In genomic region chr17:31558748-31559646, GRCh38 we compare ENCODE assay signal across 8 cellular contexts.
A peak's percentile ranks its signal among the peaks of the same experiment; 100 is the strongest.
DNase-seq lines count a peak whose midpoint lies in the region; ATAC-seq and TF ChIP-seq lines count a peak whose summit lies in the region.

No MANE protein-coding gene starts in this region.

- peak; percentile 83 for ATAC-seq in activated CD4-positive, alpha-beta T cell treated with anti-CD3 and anti-CD28 coated beads for 36 hours
- ATAC-seq in HG02623 (IDR thresholded peaks at IDR 0.05; ENCODE audit: unreplicated experiment), result no peak

- H3K4me3 ChIP-seq in HAP-1, result peak overlapping the region; percentile 45
- H3K4me3 ChIP-seq in choroid plexus epithelial cell (ENCODE audit: low read depth, low read length), result peak overlapping the region; percentile 70

- H3K27ac Mint-ChIP-seq in activated CD4-positive, alpha-beta T cell treated with anti-CD3 and anti-CD28 coated beads for 36 hours, result no peak overlapping the region

- H3K27me3 ChIP-seq in HAP-1 (ENCODE audit: low read depth), result no peaks in the 10 kb centered on the region

- POLR2A ChIA-PET in activated CD4-positive, alpha-beta T cell treated with anti-CD3 and anti-CD28 coated beads for 36 hours (lab: Charles Lee), result no interaction called here

- peak; percentile 56 for DNase-seq in DMS114 treated with DMSO at 0.1 percent for 48 hours (lab: John Stamatoyannopoulos, UW; ENCODE audit: unreplicated experiment)
- peak; percentile 57 to 82 for DNase-seq in HAP-1 (ENCODE audit: low spot score in 2 of 2)
- DNase-seq in NCI-H2196 (lab: John Stamatoyannopoulos, UW; ENCODE audit: unreplicated experiment), result peak; percentile 58
- DNase-seq in activated CD4-positive, alpha-beta T cell treated with anti-CD3 and anti-CD28 coated beads for 36 hours, result peak; percentile 75
- DNase-seq in choroid plexus epithelial cell (ENCODE audit: low read depth), result peak; percentile 81
- peak; percentile 84 for DNase-seq in kidney tubule cell (ENCODE audit: low spot score)
- DNase-seq in stimulated activated CD4-positive, alpha-beta T cell treated with anti-CD3 and anti-CD28 coated beads, Interleukin-15, amount 100 ng/mL, for 24 hours, result peak; percentile 74

- peaks cover 5% of the 10 kb centered on the region for H3K27me3 Mint-ChIP-seq in activated CD4-positive, alpha-beta T cell treated with anti-CD3 and anti-CD28 coated beads for 36 hours

- peaks cover 2% of the 10 kb centered on the region; the same call in 1 of the 2 replicates for H3K4me1 ChIP-seq in HAP-1

- H3K4me3 Mint-ChIP-seq in activated CD4-positive, alpha-beta T cell treated with anti-CD3 and anti-CD28 coated beads for 36 hours, result peak overlapping the region; percentile 59

- no peaks in the 10 kb centered on the region for H3K36me3 Mint-ChIP-seq in activated CD4-positive, alpha-beta T cell treated with anti-CD3 and anti-CD28 coated beads for 36 hours (ENCODE audit: low read depth)

- in situ Hi-C loops in HAP-1 (cut with MboI; ENCODE audit: low sequenced_read_pairs), result no loop called here

- no peaks in the 10 kb centered on the region for H3K9me3 Mint-ChIP-seq in activated CD4-positive, alpha-beta T cell treated with anti-CD3 and anti-CD28 coated beads for 36 hours (ENCODE audit: low read depth)

- CTCF ChIA-PET in activated CD4-positive, alpha-beta T cell treated with anti-CD3 and anti-CD28 coated beads for 36 hours (lab: Charles Lee), result interaction anchor here (0.6 kb wide), 1 partner anchor 342 kb away, joined by 5 read pairs; the partner anchor contains the start of gene UTP6

- H3K36me3 ChIP-seq in HAP-1 (replicated peaks), result no peaks in the 10 kb centered on the region

- peak; percentile 49 for TF ChIP-seq CTCF in choroid plexus epithelial cell (conservative IDR thresholded peaks at IDR 0.05; ENCODE audit: low read depth, low read length)

- H3K4me1 Mint-ChIP-seq in activated CD4-positive, alpha-beta T cell treated with anti-CD3 and anti-CD28 coated beads for 36 hours, result peaks cover 18% of the 10 kb centered on the region

- intact Hi-C loops in activated CD4-positive, alpha-beta T cell treated with anti-CD3 and anti-CD28 coated beads for 36 hours (cut with DNase I, micrococcal nuclease), result loop anchor here (1.0 to 10.0 kb wide), 6 partner anchors 9 to 583 kb away; partner anchors contain the start of genes COPRS (in 1 of the 2), NF1 (in 1 of the 2) and RHOT1 (in 1 of the 2)

- no peaks in the 10 kb centered on the region for H3K9me3 ChIP-seq in HAP-1
